ENCODE assay signal across 15 cellular contexts in genomic region chr3:137438561-137438960, GRCh38.
DNase-seq lines count a peak whose midpoint lies in the region; TF ChIP-seq lines count a peak whose summit lies in the region.
"Had no signal": no experiment of that assay in that cellular context is flagged by ENCODE, and none has a peak within 500 bp of the region (broad histone marks: within the 10 kb centered on the region; RNA-seq: fewer than 3 reads in every experiment).

No MANE protein-coding gene starts in this region.

- dilution Hi-C loops in mammary epithelial cell (cut with HindIII; ENCODE audit: low sequenced_read_pairs), result no loop called here

- no peaks in the 10 kb centered on the region for H3K36me3 ChIP-seq in mammary epithelial cell (ENCODE audit: insufficient read depth, low read length)
- H3K36me3 ChIP-seq in breast epithelium, result no peaks in the 10 kb centered on the region
- no peaks in the 10 kb centered on the region for H3K36me3 ChIP-seq in BE2C
- H3K36me3 ChIP-seq: BLaER1 treated with 17β-estradiol and CSF1 and Interleukin-3, amounts not matched to agents 10 nM and 100 nM had no signal

- DNase-seq in mammary epithelial cell, result peak; percentile 3
- DNase-seq in breast epithelium (ENCODE audit: low spot score in 2 of 2), result no peak
- peak; percentile 32 for DNase-seq in epithelial cell of esophagus (ENCODE audit: low read depth)
- no peak for DNase-seq in AG20443 (ENCODE audit: low spot score)
- no peak for DNase-seq in BE2C
- DNase-seq: Caco-2; Calu3; CD4-positive, alpha-beta T cell; CD8-positive, alpha-beta T cell; DMS79 treated with DMSO at 0.1 percent for 48 hours; GF-D8 had no signal

- H3K27ac ChIP-seq in mammary epithelial cell (ENCODE audit: insufficient read depth, low read depth, low read length), result no peak overlapping the region
- no peak overlapping the region for H3K27ac ChIP-seq in breast epithelium
- H3K27ac ChIP-seq: 22Rv1; A549; BLaER1 treated with 17β-estradiol and CSF1 and Interleukin-3, amounts not matched to agents 10 nM and 100 nM; C4-2B had no signal

- H3K79me2 ChIP-seq in mammary epithelial cell (ENCODE audit: insufficient read depth, low read length), result no peaks in the 10 kb centered on the region

- no peak overlapping the region for H2AFZ ChIP-seq in mammary epithelial cell (ENCODE audit: low read depth, low read length)

- H3K27me3 ChIP-seq in mammary epithelial cell (ENCODE audit: insufficient read depth, low read length), result no peaks in the 10 kb centered on the region
- no peaks in the 10 kb centered on the region for H3K27me3 ChIP-seq in breast epithelium
- H3K27me3 ChIP-seq in BE2C, result no peaks in the 10 kb centered on the region
- H3K27me3 ChIP-seq: BLaER1 treated with 17β-estradiol and CSF1 and Interleukin-3, amounts not matched to agents 10 nM and 100 nM had no signal

- H4K20me1 ChIP-seq in mammary epithelial cell (ENCODE audit: insufficient read depth, low read length), result no peaks in the 10 kb centered on the region
- H4K20me1 ChIP-seq: BLaER1 treated with 17β-estradiol and CSF1 and Interleukin-3, amounts not matched to agents 10 nM and 100 nM had no signal

- no peaks in the 10 kb centered on the region for H3K4me1 ChIP-seq in mammary epithelial cell (ENCODE audit: insufficient read depth, low read length)
- no peaks in the 10 kb centered on the region for H3K4me1 ChIP-seq in breast epithelium
- H3K4me1 ChIP-seq in BE2C, result no peaks in the 10 kb centered on the region
- H3K4me1 ChIP-seq: A549, Caco-2 had no signal

- no peak overlapping the region for H3K9ac ChIP-seq in mammary epithelial cell (ENCODE audit: insufficient read depth, low read length)
- H3K9ac ChIP-seq: BLaER1 treated with 17β-estradiol and CSF1 and Interleukin-3, amounts not matched to agents 10 nM and 100 nM had no signal

- intact Hi-C loops in mammary epithelial cell (cut with micrococcal nuclease) (no loop called here), breast epithelium (cut with DNase I; ENCODE audit: low total_unique reads) (no loop called here)

- no peak overlapping the region for H3K4me3 ChIP-seq in mammary epithelial cell (replicated peaks in 1 of 3; ENCODE audit: insufficient read depth in 1 of 3, low read depth in 2 of 3, low read length in 3 of 3)
- no peak overlapping the region for H3K4me3 ChIP-seq in breast epithelium
- H3K4me3 ChIP-seq in epithelial cell of esophagus (ENCODE audit: low read length), result no peak overlapping the region
- no peak overlapping the region for H3K4me3 ChIP-seq in BE2C (ENCODE audit: low read depth, low read length)
- H3K4me3 ChIP-seq: A549; BLaER1 treated with 17β-estradiol and CSF1 and Interleukin-3, amounts not matched to agents 10 nM and 100 nM had no signal

- CTCF ChIA-PET in mammary epithelial cell (lab: Charles Lee; ENCODE audit: low non-redundant PET), result no interaction called here

- TF ChIP-seq CTCF in mammary epithelial cell (conservative IDR thresholded peaks at IDR 0.05 in 1 of 2, IDR thresholded peaks at IDR 0.05 in 1 of 2; ENCODE audit: extremely low read depth in 1 of 2, insufficient read depth in 1 of 2, low read depth in 1 of 2, low read length in 2 of 2), result no peak
- no peak for TF ChIP-seq CTCF in breast epithelium (IDR thresholded peaks at IDR 0.05)
- no peak for TF ChIP-seq CTCF in epithelial cell of esophagus (IDR thresholded peaks at IDR 0.05; ENCODE audit: insufficient read depth, low read depth, low read length, missing control alignments)
- no peak for TF ChIP-seq CTCF in BE2C (IDR thresholded peaks at IDR 0.05; ENCODE audit: low read depth, low read length)

- in situ Hi-C loops in mammary epithelial cell (cut with MboI; ENCODE audit: low sequenced_read_pairs in 2 of 2), result no loop called here

- BruUV-seq in mammary epithelial cell (replicated peaks; lab: Mats Ljungman, UMichigan), result no TSS peak

- no peak for TF ChIP-seq POLR2A in breast epithelium (IDR thresholded peaks at IDR 0.05)

- no peaks in the 10 kb centered on the region for H3K9me3 ChIP-seq in mammary epithelial cell (replicated peaks; ENCODE audit: insufficient read depth, low read length)
- H3K9me3 ChIP-seq in breast epithelium, result peaks cover 0 to 15% of the 10 kb centered on the region in 2 donors
- H3K9me3 ChIP-seq in BE2C, result no peaks in the 10 kb centered on the region; the same call in 1 of the 2 replicates
- H3K9me3 ChIP-seq: A549, Caco-2 had no signal

- H3K4me2 ChIP-seq in mammary epithelial cell (ENCODE audit: insufficient read depth, low read depth, low read length), result no peak overlapping the region
- H3K4me2 ChIP-seq: A549; BLaER1 treated with 17β-estradiol and CSF1 and Interleukin-3, amounts not matched to agents 10 nM and 100 nM had no signal

Comparison
In these comparisons a context has a peak if more than half of its experiments do, and no peak if none do; other contexts are left out.
1. DNase-seq: peak in mammary epithelial cell (single experiment) and epithelial cell of esophagus (single experiment); none in breast epithelium (0 of 2), AG20443 (single experiment) and BE2C (single experiment).